In the genomic region with DNA sequence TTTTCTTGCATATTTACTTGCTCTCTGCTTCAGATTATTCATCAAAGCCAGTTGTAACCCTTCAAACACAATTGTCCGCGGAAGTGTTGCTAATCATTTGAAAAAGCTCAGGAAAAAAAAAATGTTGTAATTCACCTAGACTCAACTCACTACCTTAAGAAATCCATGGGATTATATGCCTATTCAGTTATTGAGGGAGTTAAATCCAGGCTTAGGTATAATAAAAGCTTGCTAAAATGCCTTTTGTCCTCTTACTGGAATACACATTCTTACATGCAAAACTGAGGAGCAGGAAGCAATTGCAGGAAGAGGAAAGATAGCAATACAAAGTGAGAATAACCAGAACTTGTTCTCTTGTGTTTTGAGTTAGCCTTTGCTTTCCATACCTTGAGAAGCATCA, we compare ENCODE assay signal across 16 cellular contexts.
DNase-seq lines count a peak whose midpoint lies in the region; ATAC-seq and TF ChIP-seq lines count a peak whose summit lies in the region.
"Had no signal": no experiment of that assay in that cellular context is flagged by ENCODE, and none has a peak within 500 bp of the region (broad histone marks: within the 10 kb centered on the region; RNA-seq: fewer than 3 reads in every experiment).

No MANE protein-coding gene starts in this region.

- no peak overlapping the region for H2BK12ac ChIP-seq in trophoblast cell (ENCODE audit: low read length)

- DNase-seq in WTC11 (ENCODE audit: low spot score) (no peak), esophagus squamous epithelium (lab: John Stamatoyannopoulos, UW) (no peak), trophoblast cell (no peak), mammary epithelial cell (no peak), DMS114 treated with DMSO at 0.1 percent for 48 hours (lab: John Stamatoyannopoulos, UW; ENCODE audit: unreplicated experiment) (no peak)
- DNase-seq: 8988T; AML-193; Caco-2; CD8-positive, alpha-beta memory T cell; DMS53; GF-D8; H7 had no signal

- peaks cover 12% of the 10 kb centered on the region for H3F3A ChIP-seq in Loucy (ENCODE audit: low read depth)

- WGBS in esophagus squamous epithelium, 2 donors = 35 to 36% methylated on average over 2 of the region's 2 CpGs
- WGBS in trophoblast cell (ENCODE audit: extremely low coverage, insufficient coverage, insufficient read length) = no CpG with 5 or more reads among the region's 2 CpGs
- 100% methylated on average over 2 of the region's 2 CpGs for WGBS in mammary epithelial cell (ENCODE audit: low coverage, missing lambda C conversion rate)

- peak overlapping the region; percentile 50 for H2AFZ ChIP-seq in Loucy (ENCODE audit: low read length)
- no peak overlapping the region for H2AFZ ChIP-seq in trophoblast cell (ENCODE audit: insufficient read depth, low read length, poor library complexity)
- no peak overlapping the region for H2AFZ ChIP-seq in mammary epithelial cell (ENCODE audit: low read depth, low read length)

- H3K4me2 ChIP-seq in Loucy (ENCODE audit: low read depth, low read length, poor library complexity, severe bottlenecking) (peak overlapping the region; percentile 44), trophoblast cell (ENCODE audit: low read length) (no peak overlapping the region), mammary epithelial cell (ENCODE audit: insufficient read depth, low read depth, low read length) (no peak overlapping the region)
- H3K4me2 ChIP-seq: BLaER1 had no signal

- H4K20me1 ChIP-seq in Loucy (ENCODE audit: insufficient read depth, low read length, poor library complexity, severe bottlenecking) (no peaks in the 10 kb centered on the region), mammary epithelial cell (ENCODE audit: insufficient read depth, low read length) (no peaks in the 10 kb centered on the region)
- H4K20me1 ChIP-seq: BLaER1 had no signal

- POLR2A ChIA-PET in WTC11 (lab: Charles Lee) = no interaction called here

- peak overlapping the region; percentile 47 for H3K27ac Mint-ChIP-seq in WTC11
- H3K27ac Mint-ChIP-seq: CD8-positive, alpha-beta memory T cell had no signal

- intact Hi-C loops in esophagus squamous epithelium (cut with DNase I) = no loop called here
- intact Hi-C loops in mammary epithelial cell (cut with micrococcal nuclease) = no loop called here

- no peak for TF ChIP-seq POLR2A in esophagus squamous epithelium (IDR thresholded peaks at IDR 0.05)

- no peaks in the 10 kb centered on the region for H3K27me3 ChIP-seq in Loucy (ENCODE audit: insufficient read depth, low read length, poor library complexity, severe bottlenecking)
- no peaks in the 10 kb centered on the region for H3K27me3 ChIP-seq in esophagus squamous epithelium
- no peaks in the 10 kb centered on the region for H3K27me3 ChIP-seq in trophoblast cell (ENCODE audit: insufficient read depth, low read length)
- no peaks in the 10 kb centered on the region for H3K27me3 ChIP-seq in mammary epithelial cell (ENCODE audit: insufficient read depth, low read length)
- H3K27me3 ChIP-seq: BLaER1 had no signal

- H2BK5ac ChIP-seq in trophoblast cell (ENCODE audit: low read depth, low read length, poor library complexity) = no peak overlapping the region

- H2AK5ac ChIP-seq in trophoblast cell (ENCODE audit: low read length) = no peak overlapping the region

- H3K27me3 Mint-ChIP-seq in WTC11 (ENCODE audit: low read depth) = no peaks in the 10 kb centered on the region

- H3K9me3 Mint-ChIP-seq in WTC11 = no peaks in the 10 kb centered on the region
- H3K9me3 Mint-ChIP-seq: CD8-positive, alpha-beta memory T cell had no signal

- no peak overlapping the region for H3K18ac ChIP-seq in trophoblast cell (ENCODE audit: low read length)

- no peak overlapping the region for H3K4me3 ChIP-seq in Loucy (ENCODE audit: low read length, poor library complexity, severe bottlenecking)
- no peak overlapping the region for H3K4me3 ChIP-seq in esophagus squamous epithelium
- no peak overlapping the region for H3K4me3 ChIP-seq in trophoblast cell (ENCODE audit: low read depth, low read length)
- no peak overlapping the region for H3K4me3 ChIP-seq in mammary epithelial cell (replicated peaks in 1 of 3; ENCODE audit: insufficient read depth in 1 of 3, low read depth in 2 of 3, low read length in 3 of 3)
- H3K4me3 ChIP-seq: BLaER1 had no signal

- TF ChIP-seq CTCF in Loucy (conservative IDR thresholded peaks at IDR 0.05; ENCODE audit: low read length) = no peak
- TF ChIP-seq CTCF in WTC11 (IDR thresholded peaks at IDR 0.05) = no peak
- TF ChIP-seq CTCF in esophagus squamous epithelium (IDR thresholded peaks at IDR 0.05) = no peak
- TF ChIP-seq CTCF in mammary epithelial cell (conservative IDR thresholded peaks at IDR 0.05 in 1 of 2, IDR thresholded peaks at IDR 0.05 in 1 of 2; ENCODE audit: extremely low read depth in 1 of 2, insufficient read depth in 1 of 2, low read depth in 1 of 2, low read length in 2 of 2) = no peak

- H3K4me1 ChIP-seq in Loucy (ENCODE audit: insufficient read depth, low read length, poor library complexity, severe bottlenecking) = peaks cover 51% of the 10 kb centered on the region
- peaks cover 0 to 49% (median 13%) of the 10 kb centered on the region in 3 donors for H3K4me1 ChIP-seq in esophagus squamous epithelium
- H3K4me1 ChIP-seq in trophoblast cell (ENCODE audit: control insufficient read depth in 1 of 2, insufficient read depth in 2 of 2, low read length in 2 of 2) = peaks cover 2 to 3% of the 10 kb centered on the region in 2 experiments
- no peaks in the 10 kb centered on the region for H3K4me1 ChIP-seq in mammary epithelial cell (ENCODE audit: insufficient read depth, low read length)
- H3K4me1 ChIP-seq: BLaER1, Caco-2 had no signal

- H3K27ac ChIP-seq in esophagus squamous epithelium (peak overlapping the region in 3 of 4 donors; percentile 2 to 42 (median 19)), trophoblast cell (ENCODE audit: low read depth, low read length) (peak overlapping the region; percentile 34), mammary epithelial cell (ENCODE audit: insufficient read depth, low read depth, low read length) (no peak overlapping the region)
- H3K27ac ChIP-seq: BLaER1 had no signal

- no peak overlapping the region for H2BK120ac ChIP-seq in trophoblast cell (ENCODE audit: insufficient read depth, low read length, poor library complexity)

- H3K9me3 ChIP-seq in Loucy (ENCODE audit: insufficient read depth, low read depth, low read length) (no peaks in the 10 kb centered on the region), esophagus squamous epithelium (no peaks in the 10 kb centered on the region), trophoblast cell (ENCODE audit: insufficient read depth, low read depth, low read length) (no peaks in the 10 kb centered on the region), mammary epithelial cell (replicated peaks; ENCODE audit: insufficient read depth, low read length) (no peaks in the 10 kb centered on the region)
- H3K9me3 ChIP-seq: BLaER1, Caco-2 had no signal

- no peak overlapping the region for H4K91ac ChIP-seq in trophoblast cell (ENCODE audit: low read depth, low read length)

- no peak overlapping the region for H4K12ac ChIP-seq in trophoblast cell (ENCODE audit: low read depth, low read length)

- no peaks in the 10 kb centered on the region for H3K36me3 ChIP-seq in Loucy (ENCODE audit: insufficient read depth, low read length)
- no peaks in the 10 kb centered on the region for H3K36me3 ChIP-seq in esophagus squamous epithelium
- no peaks in the 10 kb centered on the region for H3K36me3 ChIP-seq in trophoblast cell (ENCODE audit: control insufficient read depth in 1 of 2, insufficient read depth in 2 of 2, low read length in 2 of 2)
- H3K36me3 ChIP-seq in mammary epithelial cell (ENCODE audit: insufficient read depth, low read length) = no peaks in the 10 kb centered on the region
- H3K36me3 ChIP-seq: BLaER1 had no signal

- no peaks in the 10 kb centered on the region for H3K9me2 ChIP-seq in Loucy (replicated peaks; ENCODE audit: low read depth, low read length)

- H3K79me1 ChIP-seq in trophoblast cell (ENCODE audit: low read length) = peaks cover 2% of the 10 kb centered on the region

- BruUV-seq in mammary epithelial cell (replicated peaks; lab: Mats Ljungman, UMichigan) = no TSS peak

- in situ Hi-C loops in mammary epithelial cell (cut with MboI; ENCODE audit: low sequenced_read_pairs in 2 of 2) = no loop called here

- no peak for ATAC-seq in WTC11
- no peak for ATAC-seq in HG03469 (IDR thresholded peaks at IDR 0.05; ENCODE audit: unreplicated experiment)
- ATAC-seq: HepG2 had no signal

- no peak overlapping the region for H3K4ac ChIP-seq in trophoblast cell (ENCODE audit: low read depth, low read length)

- H3K9ac ChIP-seq in Loucy (ENCODE audit: low read depth, low read length, poor library complexity, severe bottlenecking) (peak overlapping the region; percentile 16), trophoblast cell (ENCODE audit: low read length) (no peak overlapping the region), mammary epithelial cell (ENCODE audit: insufficient read depth, low read length) (no peak overlapping the region)
- H3K9ac ChIP-seq: BLaER1 had no signal

- no peak overlapping the region for H3K23ac ChIP-seq in trophoblast cell (ENCODE audit: low read length)

- H3K79me2 ChIP-seq in Loucy (ENCODE audit: insufficient read depth, low read length) = no peaks in the 10 kb centered on the region
- H3K79me2 ChIP-seq in trophoblast cell (ENCODE audit: control insufficient read depth, insufficient read depth, low read length, poor library complexity) = no peaks in the 10 kb centered on the region
- H3K79me2 ChIP-seq in mammary epithelial cell (ENCODE audit: insufficient read depth, low read length) = no peaks in the 10 kb centered on the region

- CTCF ChIA-PET in WTC11 (lab: Charles Lee) = interaction anchor here (1.0 to 1.4 kb wide), 2 partner anchors 46 to 110 kb away, joined by 3 to 4 read pairs; no protein-coding TSS in a partner anchor
- CTCF ChIA-PET in mammary epithelial cell (lab: Charles Lee; ENCODE audit: low non-redundant PET) = no interaction called here

- dilution Hi-C loops in mammary epithelial cell (cut with HindIII; ENCODE audit: low sequenced_read_pairs) = no loop called here

- no peak overlapping the region for H4K8ac ChIP-seq in trophoblast cell (ENCODE audit: low read depth, low read length)

- H3K4me1 Mint-ChIP-seq in WTC11 = peaks cover 12% of the 10 kb centered on the region
- H3K4me1 Mint-ChIP-seq: CD8-positive, alpha-beta memory T cell had no signal

- no peaks in the 10 kb centered on the region for H3K36me3 Mint-ChIP-seq in WTC11
- H3K36me3 Mint-ChIP-seq: CD8-positive, alpha-beta memory T cell had no signal

- H3K4me3 Mint-ChIP-seq in WTC11 = no peak overlapping the region
- H3K4me3 Mint-ChIP-seq: CD8-positive, alpha-beta memory T cell had no signal

- no peak overlapping the region for H3K14ac ChIP-seq in trophoblast cell (ENCODE audit: low read length)

TF ChIP-seq in WTC11, 78 proteins besides CTCF, POLR2A, EP300 and RAD21 (continues in another document):
- TF ChIP-seq, protein P1, sequence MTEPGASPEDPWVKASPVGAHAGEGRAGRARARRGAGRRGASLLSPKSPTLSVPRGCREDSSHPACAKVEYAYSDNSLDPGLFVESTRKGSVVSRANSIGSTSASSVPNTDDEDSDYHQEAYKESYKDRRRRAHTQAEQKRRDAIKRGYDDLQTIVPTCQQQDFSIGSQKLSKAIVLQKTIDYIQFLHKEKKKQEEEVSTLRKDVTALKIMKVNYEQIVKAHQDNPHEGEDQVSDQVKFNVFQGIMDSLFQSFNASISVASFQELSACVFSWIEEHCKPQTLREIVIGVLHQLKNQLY (CRISPR knock-in tag; IDR thresholded peaks at IDR 0.05) = no peak
- TF ChIP-seq NFE2L1 (CRISPR knock-in tag; IDR thresholded peaks at IDR 0.05) = no peak
- TF ChIP-seq OVOL2 (CRISPR knock-in tag; IDR thresholded peaks at IDR 0.05; ENCODE audit: borderline replicate concordance) = no peak
